ENCODE assay signal across 9 cellular contexts in the genomic region with DNA sequence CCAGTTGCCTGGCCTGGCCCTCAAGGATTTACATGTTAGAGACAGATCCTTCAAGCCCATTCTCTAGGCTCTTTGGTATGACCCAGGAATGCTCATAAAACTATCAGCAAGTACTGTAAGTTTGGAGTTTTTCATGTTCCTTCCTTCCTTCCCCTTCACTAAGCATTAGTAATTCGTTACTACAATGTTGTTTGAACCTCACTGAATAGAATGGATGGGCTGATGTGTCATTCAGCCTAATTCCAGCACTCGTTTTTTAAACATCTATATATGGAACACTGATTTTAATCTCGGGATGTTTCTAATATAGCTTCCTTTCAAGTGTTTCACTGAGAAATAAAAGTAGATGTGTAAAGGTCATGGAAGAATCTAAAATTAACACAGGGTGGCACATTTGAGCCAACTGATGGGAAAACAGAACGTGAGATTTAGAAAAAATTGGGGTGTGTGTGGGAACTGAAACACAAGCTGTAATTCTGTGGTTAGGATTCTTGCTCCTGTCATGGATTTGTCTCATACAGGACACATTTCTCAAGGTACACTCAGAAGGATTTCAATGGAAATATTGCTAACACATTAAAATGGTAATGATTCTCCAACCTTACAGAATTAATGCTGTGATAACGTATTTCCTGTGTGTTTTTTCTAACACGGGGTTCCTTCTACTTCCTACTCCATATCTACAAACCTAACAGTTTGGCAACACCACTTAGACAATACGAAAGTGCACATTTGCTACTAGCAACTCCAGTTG.
A peak's percentile ranks its signal among the peaks of the same experiment; 100 is the strongest.
DNase-seq lines count a peak whose midpoint lies in the region; ATAC-seq lines count a peak whose summit lies in the region.
"Had no signal": no experiment of that assay in that cellular context is flagged by ENCODE, and none has a peak within 500 bp of the region (broad histone marks: within the 10 kb centered on the region; RNA-seq: fewer than 3 reads in every experiment).

No MANE protein-coding gene starts in this region.

- DNase-seq in AG20443 (ENCODE audit: low spot score) (peak; percentile 58), SK-N-MC (ENCODE audit: low read depth, low spot score) (no peak), iris pigment epithelial cell (ENCODE audit: low read depth) (peak; percentile 92), H7 (no peak), DMS53 (lab: John Stamatoyannopoulos, UW) (no peak)
- no peak for DNase-seq in activated CD4-positive, CD25-positive, alpha-beta regulatory T cell (lab: John Stamatoyannopoulos, UW)
- DNase-seq in activated CD4-positive, alpha-beta memory T cell treated with anti-CD3 and anti-CD28 coated beads for 36 hours, result no peak

- H3K9ac ChIP-seq in SK-N-MC (ENCODE audit: insufficient read length), result no peak overlapping the region

- no peaks in the 10 kb centered on the region for H3K9me3 Mint-ChIP-seq in activated CD4-positive, alpha-beta memory T cell treated with anti-CD3 and anti-CD28 coated beads for 36 hours

- POLR2A ChIA-PET in activated CD4-positive, alpha-beta memory T cell treated with anti-CD3 and anti-CD28 coated beads for 36 hours (lab: Charles Lee), result no interaction called here

- H3K27ac ChIP-seq in SK-N-MC, result peak overlapping the region; percentile 40; the same call in 1 of the 2 replicates
- H3K27ac ChIP-seq: epithelial cell of prostate had no signal

- intact Hi-C loops in activated CD4-positive, alpha-beta memory T cell treated with anti-CD3 and anti-CD28 coated beads for 36 hours (cut with micrococcal nuclease), result no loop called here

- no peak overlapping the region for H3K4me3 Mint-ChIP-seq in activated CD4-positive, alpha-beta memory T cell treated with anti-CD3 and anti-CD28 coated beads for 36 hours

- no peaks in the 10 kb centered on the region for H3K27me3 ChIP-seq in H7 (ENCODE audit: control insufficient read depth, insufficient read depth, low read length)

- no peaks in the 10 kb centered on the region for H3K9me3 ChIP-seq in SK-N-MC (ENCODE audit: low read depth, low read length)

- peaks cover 5% of the 10 kb centered on the region for H3K4me1 Mint-ChIP-seq in activated CD4-positive, alpha-beta memory T cell treated with anti-CD3 and anti-CD28 coated beads for 36 hours (ENCODE audit: low read depth)

- H3K36me3 Mint-ChIP-seq in activated CD4-positive, alpha-beta memory T cell treated with anti-CD3 and anti-CD28 coated beads for 36 hours, result peaks cover 2% of the 10 kb centered on the region

- CTCF ChIA-PET in activated CD4-positive, alpha-beta memory T cell treated with anti-CD3 and anti-CD28 coated beads for 36 hours (lab: Charles Lee), result no interaction called here

- peak; percentile 65 for ATAC-seq in GM21423 (IDR thresholded peaks at IDR 0.05; ENCODE audit: unreplicated experiment)

- no peak overlapping the region for H3K27ac Mint-ChIP-seq in activated CD4-positive, alpha-beta memory T cell treated with anti-CD3 and anti-CD28 coated beads for 36 hours

- H3K4me3 ChIP-seq in SK-N-MC (peak overlapping the region; percentile 23), H7 (ENCODE audit: insufficient read depth, low read depth, low read length) (no peak overlapping the region)

- peaks cover 4% of the 10 kb centered on the region for H3K27me3 Mint-ChIP-seq in activated CD4-positive, alpha-beta memory T cell treated with anti-CD3 and anti-CD28 coated beads for 36 hours

- H3K36me3 ChIP-seq in SK-N-MC (ENCODE audit: insufficient read depth, low read length), result no peaks in the 10 kb centered on the region
- H3K36me3 ChIP-seq in H7 (replicated peaks; ENCODE audit: control insufficient read depth, insufficient read depth, low read length), result peaks cover 7% of the 10 kb centered on the region

Comparison
In these comparisons a context has a peak if more than half of its experiments do, and no peak if none do; other contexts are left out.
1. DNase-seq: peak in AG20443 (single experiment) and iris pigment epithelial cell (single experiment); none in SK-N-MC (single experiment), activated CD4-positive, CD25-positive, alpha-beta regulatory T cell (0 of 4), activated CD4-positive, alpha-beta memory T cell treated with anti-CD3 and anti-CD28 coated beads for 36 hours (single experiment), H7 (single experiment) and DMS53 (single experiment).